In the genomic region with DNA sequence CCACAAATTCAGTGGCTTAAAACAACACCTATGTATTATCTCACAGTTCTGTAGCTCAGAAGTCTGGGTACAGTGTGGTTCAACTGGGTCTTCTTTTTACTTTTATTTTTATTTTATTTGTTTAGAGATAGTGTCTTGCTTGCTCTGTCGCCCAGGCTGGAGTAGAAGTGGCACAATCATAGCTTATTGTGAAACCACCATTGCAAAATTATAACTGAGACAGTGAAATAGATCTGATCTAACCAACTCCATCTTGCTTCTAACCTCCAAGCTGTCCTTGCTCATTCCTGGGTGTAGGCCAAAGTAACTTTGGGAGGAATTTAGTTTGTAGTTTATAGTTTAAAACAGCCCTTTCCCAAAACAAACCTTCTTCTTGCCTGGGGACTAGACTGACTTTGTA, we compare ENCODE assay signal across 1 cellular context.
TF ChIP-seq lines count a peak whose summit lies in the region.

No MANE protein-coding gene starts in this region.

TF ChIP-seq in SK-N-SH, 30 proteins besides CTCF, POLR2A, EP300 and RAD21 (continued from another document):
- TF ChIP-seq TEAD4 (IDR thresholded peaks at IDR 0.05; ENCODE audit: borderline replicate concordance, insufficient read depth) (no peak), TAF1 (IDR thresholded peaks at IDR 0.05; ENCODE audit: borderline replicate concordance, low read depth, low read length) (no peak)
